Comparison of ENCODE assay signal across 18 cellular contexts in genomic region chr12:19719650-19720049, GRCh38.
"Had no signal": no experiment of that assay in that cellular context is flagged by ENCODE, and none has a peak within 500 bp of the region (broad histone marks: within the 10 kb centered on the region; RNA-seq: fewer than 3 reads in every experiment).

No MANE protein-coding gene starts in this region.

- H3K27me3 ChIP-seq: MG63 had no signal

- ATAC-seq: T-cell had no signal

- H3K4me2 ChIP-seq: SK-N-SH had no signal

- H3K36me3 ChIP-seq: MG63 had no signal

- DNase-seq: KBM-7, MG63, NCI-H1105, NCI-H1436 treated with DMSO at 0.1 percent for 48 hours, NCI-H1694, NCI-H2029, NCI-H2081 treated with DMSO at 0.1 percent for 48 hours, NCI-H2227 treated with DMSO at 0.1 percent for 48 hours, NCI-H524, NCI-H69, NCI-H774, Right ventricle myocardium superior, RPMI8226, SIG-M5, SK-N-SH, SW 1271, T-cell had no signal

- H3K9me3 ChIP-seq: SK-N-SH had no signal

- H3K9ac ChIP-seq: SK-N-SH had no signal

- H3K4me3 ChIP-seq: MG63 had no signal

- FAIRE-seq: RCC 7860 had no signal
